In the genomic region with DNA sequence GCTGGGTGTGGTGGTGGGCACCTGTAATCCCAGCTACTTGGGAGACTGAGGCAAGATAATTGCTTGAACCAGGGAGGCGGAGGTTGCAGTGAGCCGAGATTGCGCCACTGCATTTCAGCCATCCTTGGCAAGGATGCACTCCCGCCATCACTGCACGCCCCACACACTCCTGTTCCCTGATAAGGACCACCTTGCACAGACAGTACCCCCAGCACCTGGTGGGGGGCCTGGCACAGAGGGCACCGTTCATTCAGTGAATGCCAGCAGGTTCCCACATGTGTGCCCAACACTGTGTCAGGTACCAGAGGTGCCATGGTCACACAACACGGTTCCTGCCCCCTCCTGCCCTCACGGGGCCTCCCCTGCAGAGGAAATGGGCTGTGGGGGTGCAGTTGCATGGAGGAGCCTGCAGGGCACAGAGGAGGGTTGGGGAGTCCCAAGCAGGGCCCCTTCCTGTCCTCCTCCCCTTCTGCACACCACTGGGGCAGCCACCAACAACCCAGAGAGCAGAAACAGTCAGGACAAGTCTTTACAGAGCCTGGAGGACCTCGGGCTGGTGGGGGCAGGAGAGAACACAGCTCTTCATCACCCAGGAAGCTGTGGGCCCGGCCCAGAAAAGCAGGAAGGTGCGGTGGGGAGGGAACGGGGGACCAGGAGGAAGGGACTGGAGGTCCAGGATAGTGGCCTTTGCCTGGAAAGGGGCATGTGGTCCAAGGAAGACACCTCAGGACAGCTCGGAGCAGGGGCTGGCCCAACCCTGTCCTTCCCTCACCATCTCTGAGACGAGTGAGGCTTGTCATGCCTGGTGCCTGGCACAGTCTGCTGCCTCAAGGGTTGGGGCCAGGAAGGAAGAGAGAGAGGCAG, we compare ENCODE assay signal across 8 cellular contexts.
A peak's percentile ranks its signal among the peaks of the same experiment; 100 is the strongest.
DNase-seq lines count a peak whose midpoint lies in the region.

No MANE protein-coding gene starts in this region.

- peak; percentile 83 for DNase-seq in activated CD8-positive, alpha-beta memory T cell treated with anti-CD3 and anti-CD28 coated beads for 24 hours
- DNase-seq in activated CD8-positive, alpha-beta memory T cell treated with anti-CD3 and anti-CD28 coated beads, Interleukin-2, amount 50 U/mL, for 4 hours = no peak
- DNase-seq in HPDE6-E6E7 (ENCODE audit: extremely low spot score) (peak; percentile 47), DMS79 (lab: John Stamatoyannopoulos, UW) (no peak), NCI-H226 (no peak), HuH-7 (ENCODE audit: low spot score) (no peak)
- peak; percentile 78 for DNase-seq in activated naive CD4-positive, alpha-beta T cell treated with anti-CD3 and anti-CD28 coated beads, Interleukin-2, amount 10 ng/mL, durations not matched to agents 7 days and 5 days
- peak; percentile 72 for DNase-seq in stimulated activated CD8-positive, alpha-beta memory T cell treated with anti-CD3 and anti-CD28 coated beads, Interleukin-4, amount 100 ng/mL, for 48 hours

- peaks cover 19% of the 10 kb centered on the region for H3K27me3 Mint-ChIP-seq in activated naive CD4-positive, alpha-beta T cell treated with anti-CD3 and anti-CD28 coated beads, Interleukin-2, amount 10 ng/mL, durations not matched to agents 7 days and 5 days

- peak overlapping the region; percentile 88 for H3K27ac Mint-ChIP-seq in activated naive CD4-positive, alpha-beta T cell treated with anti-CD3 and anti-CD28 coated beads, Interleukin-2, amount 10 ng/mL, durations not matched to agents 7 days and 5 days

- peaks cover 51% of the 10 kb centered on the region for H3K4me1 Mint-ChIP-seq in activated naive CD4-positive, alpha-beta T cell treated with anti-CD3 and anti-CD28 coated beads, Interleukin-2, amount 10 ng/mL, durations not matched to agents 7 days and 5 days

- no peaks in the 10 kb centered on the region for H3K9me3 Mint-ChIP-seq in activated naive CD4-positive, alpha-beta T cell treated with anti-CD3 and anti-CD28 coated beads, Interleukin-2, amount 10 ng/mL, durations not matched to agents 7 days and 5 days

- CTCF ChIA-PET in activated naive CD4-positive, alpha-beta T cell treated with anti-CD3 and anti-CD28 coated beads, Interleukin-2, amount 10 ng/mL, durations not matched to agents 7 days and 5 days (lab: Charles Lee) = interaction anchor here (1.0 to 4.1 kb wide), 4 partner anchors 13 to 81 kb away, joined by 3 to 33 read pairs (median 4); no protein-coding TSS in a partner anchor

- H3K36me3 Mint-ChIP-seq in activated naive CD4-positive, alpha-beta T cell treated with anti-CD3 and anti-CD28 coated beads, Interleukin-2, amount 10 ng/mL, durations not matched to agents 7 days and 5 days = no peaks in the 10 kb centered on the region

- H3K4me3 Mint-ChIP-seq in activated naive CD4-positive, alpha-beta T cell treated with anti-CD3 and anti-CD28 coated beads, Interleukin-2, amount 10 ng/mL, durations not matched to agents 7 days and 5 days = peak overlapping the region; percentile 37

Comparison
In these comparisons a context has a peak if more than half of its experiments do, and no peak if none do; other contexts are left out.
1. DNase-seq: peak in activated CD8-positive, alpha-beta memory T cell treated with anti-CD3 and anti-CD28 coated beads for 24 hours (single experiment), HPDE6-E6E7 (single experiment), activated naive CD4-positive, alpha-beta T cell treated with anti-CD3 and anti-CD28 coated beads, Interleukin-2, amount 10 ng/mL, durations not matched to agents 7 days and 5 days (single experiment) and stimulated activated CD8-positive, alpha-beta memory T cell treated with anti-CD3 and anti-CD28 coated beads, Interleukin-4, amount 100 ng/mL, for 48 hours (single experiment); none in activated CD8-positive, alpha-beta memory T cell treated with anti-CD3 and anti-CD28 coated beads, Interleukin-2, amount 50 U/mL, for 4 hours (single experiment), DMS79 (single experiment), NCI-H226 (single experiment) and HuH-7 (single experiment).